In the genomic region with DNA sequence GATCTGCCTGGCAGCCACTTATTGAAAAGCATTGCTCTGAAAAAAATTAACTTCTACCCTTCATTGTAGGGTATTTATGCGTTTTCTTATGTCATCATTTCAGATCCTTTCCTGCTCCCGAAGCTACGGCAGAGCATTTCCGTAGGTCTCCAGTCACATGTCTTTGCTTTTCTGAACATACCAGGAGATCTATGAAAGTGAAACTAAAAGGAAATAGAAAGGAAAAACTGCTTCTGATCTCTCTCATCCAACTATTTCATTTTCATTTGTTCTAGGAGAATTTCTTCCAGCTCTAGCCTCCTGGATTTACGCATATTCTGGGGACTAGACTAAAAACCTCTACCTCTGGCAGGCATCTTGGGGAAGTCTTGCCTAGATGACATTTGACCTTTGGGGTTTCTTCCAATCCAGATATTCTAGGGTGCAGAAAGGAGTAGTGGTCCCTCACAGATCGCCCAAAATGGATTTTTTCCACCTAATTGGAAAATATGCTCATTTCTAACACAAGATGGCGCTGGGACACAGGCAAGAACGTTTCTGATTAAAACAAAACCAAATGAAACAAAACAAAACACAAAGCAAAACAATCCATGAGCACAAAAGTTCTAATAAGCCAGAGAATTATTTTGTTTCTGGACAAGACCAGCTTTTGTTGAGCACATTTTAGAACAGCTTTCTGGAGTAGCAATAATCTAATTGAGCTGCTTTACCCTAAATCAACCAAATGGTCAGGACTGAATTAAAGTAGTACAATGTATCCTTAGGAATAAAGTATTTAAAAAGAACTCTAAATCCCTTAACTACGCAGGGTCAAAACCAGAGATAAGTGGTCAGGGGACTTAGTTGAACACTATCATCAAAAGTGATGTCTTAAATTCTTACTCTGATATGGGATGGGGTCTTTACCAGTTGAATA, we compare ENCODE assay signal across 8 cellular contexts. TPM values are rescaled to one million over a fixed set of nuclear protein-coding genes. Genes with fewer than 3 reads are reported as not detected.
DNase-seq lines count a peak whose midpoint lies in the region; ATAC-seq and TF ChIP-seq lines count a peak whose summit lies in the region.

No MANE protein-coding gene starts in this region.

- H3K9me3 Mint-ChIP-seq in activated naive CD8-positive, alpha-beta T cell treated with anti-CD3 and anti-CD28 coated beads for 36 hours: no peaks in the 10 kb centered on the region
- no peaks in the 10 kb centered on the region for H3K9me3 Mint-ChIP-seq in stimulated activated memory B cell treated with anti-CD40 and anti-IgM and Interleukin-4, amounts not matched to agents 10 μg/mL and 1 μg/mL and 100 μg/mL, for 72 hours

- H3K4me1 ChIP-seq in left ventricle myocardium inferior: peaks cover 9% of the 10 kb centered on the region
- no peaks in the 10 kb centered on the region for H3K4me1 ChIP-seq in rectal smooth muscle tissue (ENCODE audit: control insufficient read depth, insufficient read depth, low read length)

- H3K27ac ChIP-seq in left ventricle myocardium inferior (replicated peaks) (peak overlapping the region; percentile 76), rectal smooth muscle tissue (ENCODE audit: low read depth, low read length) (peak overlapping the region; percentile 4)

- intact Hi-C loops in left ventricle myocardium inferior (cut with micrococcal nuclease): loop anchor here (5.0 kb wide), 1 partner anchor 152 kb away; no protein-coding TSS in a partner anchor

- no peak overlapping the region for H3K9ac ChIP-seq in rectal smooth muscle tissue (ENCODE audit: low read length)

- no peaks in the 10 kb centered on the region for H3K9me3 ChIP-seq in left ventricle myocardium inferior (replicated peaks)

- in situ Hi-C loops in ACHN (cut with HindIII; ENCODE audit: low pct_ligation_motif_present, low pct_unique_long_range_greater_than_20kb, low sequenced_read_pairs): no loop called here

- peak overlapping the region; percentile 56 for H3K4me3 ChIP-seq in left ventricle myocardium inferior
- peak overlapping the region; percentile 31 for H3K4me3 ChIP-seq in rectal smooth muscle tissue (ENCODE audit: low read length)

- peak overlapping the region; percentile 8 for H3K4me3 Mint-ChIP-seq in activated naive CD8-positive, alpha-beta T cell treated with anti-CD3 and anti-CD28 coated beads for 36 hours
- H3K4me3 Mint-ChIP-seq in stimulated activated memory B cell treated with anti-CD40 and anti-IgM and Interleukin-4, amounts not matched to agents 10 μg/mL and 1 μg/mL and 100 μg/mL, for 72 hours: no peak overlapping the region

- H3K27me3 ChIP-seq in left ventricle myocardium inferior (ENCODE audit: low read depth) (peaks cover 15% of the 10 kb centered on the region), rectal smooth muscle tissue (ENCODE audit: control insufficient read depth, insufficient read depth, low read length) (no peaks in the 10 kb centered on the region)

- no peaks in the 10 kb centered on the region for H3K36me3 ChIP-seq in left ventricle myocardium inferior
- no peaks in the 10 kb centered on the region for H3K36me3 ChIP-seq in rectal smooth muscle tissue (ENCODE audit: control insufficient read depth, insufficient read depth, low read length)

- no peaks in the 10 kb centered on the region for H3K27me3 Mint-ChIP-seq in activated naive CD8-positive, alpha-beta T cell treated with anti-CD3 and anti-CD28 coated beads for 36 hours
- H3K27me3 Mint-ChIP-seq in stimulated activated memory B cell treated with anti-CD40 and anti-IgM and Interleukin-4, amounts not matched to agents 10 μg/mL and 1 μg/mL and 100 μg/mL, for 72 hours: no peaks in the 10 kb centered on the region

- peaks cover 5% of the 10 kb centered on the region for H3K4me1 Mint-ChIP-seq in activated naive CD8-positive, alpha-beta T cell treated with anti-CD3 and anti-CD28 coated beads for 36 hours
- peaks cover 5% of the 10 kb centered on the region for H3K4me1 Mint-ChIP-seq in stimulated activated memory B cell treated with anti-CD40 and anti-IgM and Interleukin-4, amounts not matched to agents 10 μg/mL and 1 μg/mL and 100 μg/mL, for 72 hours

- H3K27ac Mint-ChIP-seq in activated naive CD8-positive, alpha-beta T cell treated with anti-CD3 and anti-CD28 coated beads for 36 hours: no peak overlapping the region
- no peak overlapping the region for H3K27ac Mint-ChIP-seq in stimulated activated memory B cell treated with anti-CD40 and anti-IgM and Interleukin-4, amounts not matched to agents 10 μg/mL and 1 μg/mL and 100 μg/mL, for 72 hours

- TF ChIP-seq CTCF in left ventricle myocardium inferior (IDR thresholded peaks at IDR 0.05; ENCODE audit: borderline replicate concordance): peak; percentile 84

- H3K36me3 Mint-ChIP-seq in activated naive CD8-positive, alpha-beta T cell treated with anti-CD3 and anti-CD28 coated beads for 36 hours: no peaks in the 10 kb centered on the region
- no peaks in the 10 kb centered on the region for H3K36me3 Mint-ChIP-seq in stimulated activated memory B cell treated with anti-CD40 and anti-IgM and Interleukin-4, amounts not matched to agents 10 μg/mL and 1 μg/mL and 100 μg/mL, for 72 hours

- DNase-seq in ACHN (peak; percentile 60), ELF-1 (ENCODE audit: low read depth, low spot score) (peak; percentile 37), NCI-H2171 (lab: John Stamatoyannopoulos, UW) (peak; percentile 63), left ventricle myocardium inferior (no peak), NCI-H2029 (lab: John Stamatoyannopoulos, UW) (no peak)
- no peak for DNase-seq in activated naive CD8-positive, alpha-beta T cell treated with anti-CD3 and anti-CD28 coated beads for 36 hours

- ATAC-seq in stimulated activated memory B cell treated with anti-CD40 and anti-IgM and Interleukin-4, amounts not matched to agents 10 μg/mL and 1 μg/mL and 100 μg/mL, for 72 hours: no peak

RNA-seq across cellular contexts. Expression of a gene that starts 12.2 kb away (rescaled TPM):
- total RNA-seq in activated naive CD8-positive, alpha-beta T cell treated with anti-CD3 and anti-CD28 coated beads for 36 hours: 10 to 100 TPM; 22.2 to 23.1 TPM
- total RNA-seq in left ventricle myocardium inferior: 4.7 TPM

Comparison
In these comparisons a context has a peak if more than half of its experiments do, and no peak if none do; other contexts are left out.
1. DNase-seq: peak in ACHN (single experiment), ELF-1 (single experiment) and NCI-H2171 (single experiment); none in activated naive CD8-positive, alpha-beta T cell treated with anti-CD3 and anti-CD28 coated beads for 36 hours (single experiment), left ventricle myocardium inferior (single experiment) and NCI-H2029 (single experiment).